Comparison of ENCODE assay signal across 35 cellular contexts in genomic region chr19:6570754-6571153, GRCh38. TPM values are rescaled to one million over a fixed set of nuclear protein-coding genes. Genes with fewer than 3 reads are reported as not detected.
"Had no signal": no experiment of that assay in that cellular context is flagged by ENCODE, and none has a peak within 500 bp of the region (broad histone marks: within the 10 kb centered on the region; RNA-seq: fewer than 3 reads in every experiment).

No MANE protein-coding gene starts in this region.

- ATAC-seq: activated naive CD4-positive, alpha-beta T cell treated with anti-CD3 and anti-CD28 coated beads, Interleukin-2, amount 50 U/mL, for 72 hours; activated naive CD8-positive, alpha-beta T cell treated with anti-CD3 and anti-CD28 coated beads, Interleukin-2, amount 50 U/mL, for 24 hours; activated T-cell treated with anti-CD3 and anti-CD28 coated beads, Interleukin-2, amount 50 U/mL, for 4 hours; activated T-cell treated with anti-CD3 and anti-CD28 coated beads, Interleukin-2, amount 50 U/mL, for 72 hours; activated T-helper 17 cell treated with anti-CD3 and anti-CD28 coated beads, Interleukin-2, amount 50 U/mL, for 72 hours; body of pancreas had no signal

- H3K9me3 ChIP-seq: adrenal gland, ascending aorta had no signal

- H3K27ac ChIP-seq: adrenal gland, ascending aorta, body of pancreas, brain microvascular endothelial cell, breast epithelium, cardiac muscle cell had no signal

- H3K36me3 ChIP-seq: adrenal gland, ascending aorta, brain microvascular endothelial cell, breast epithelium, cardiac muscle cell had no signal

- H3K27me3 ChIP-seq: ascending aorta, body of pancreas, brain microvascular endothelial cell, cardiac muscle cell had no signal

- H3K4me1 ChIP-seq: adrenal gland, ascending aorta, body of pancreas, breast epithelium had no signal

- DNase-seq: activated effector memory CD4-positive, alpha-beta T cell treated with anti-CD3 and anti-CD28 coated beads, Interleukin-2, amount 50 U/mL, for 16 hours; activated effector memory CD4-positive, alpha-beta T cell treated with Interleukin-2 at 50 U/mL for 16 hours; activated gamma-delta T cell; activated gamma-delta T cell treated with Interleukin-2 at 50 U/mL for 16 hours; activated naive CD4-positive, alpha-beta T cell; activated naive CD4-positive, alpha-beta T cell treated with anti-CD3 and anti-CD28 coated beads for 36 hours; activated naive CD4-positive, alpha-beta T cell treated with anti-CD3 and anti-CD28 coated beads, Interleukin-2, amount 10 ng/mL, durations not matched to agents 7 days and 5 days; activated naive CD4-positive, alpha-beta T cell treated with anti-CD3 and anti-CD28 coated beads, Interleukin-2, amount 50 U/mL, for 16 hours; activated naive CD4-positive, alpha-beta T cell treated with Interleukin-2 at 50 U/mL for 16 hours; activated naive CD8-positive, alpha-beta T cell treated with anti-CD3 and anti-CD28 coated beads for 36 hours; activated naive CD8-positive, alpha-beta T cell treated with anti-CD3 and anti-CD28 coated beads, Interleukin-2, amount 10 ng/mL, durations not matched to agents 7 days and 5 days; activated naive CD8-positive, alpha-beta T cell treated with anti-CD3 and anti-CD28 coated beads, Interleukin-2, amount 50 U/mL, for 24 hours; activated T-cell treated with anti-CD3 and anti-CD28 coated beads, Interleukin-2, amount 50 U/mL, for 24 hours; activated T-cell treated with anti-CD3 and anti-CD28 coated beads, Interleukin-2, amount 50 U/mL, for 4 hours; activated T-cell treated with anti-CD3 and anti-CD28 coated beads, Interleukin-2, amount 50 U/mL, for 48 hours; activated T-cell treated with anti-CD3 and anti-CD28 coated beads, Interleukin-2, amount 50 U/mL, for 72 hours; adrenal gland; amniotic stem cell; amygdala; anterior cingulate cortex; aorta; body of pancreas; brain microvascular endothelial cell; caudate nucleus; central memory CD4-positive, alpha-beta T cell; cerebellar nuclear complex had no signal

- H3K4me3 ChIP-seq: adrenal gland, ascending aorta, body of pancreas, breast epithelium, cardiac muscle cell had no signal

- FAIRE-seq: astrocyte, bronchial epithelial cell had no signal

RNA-seq across cellular contexts. Expression of gene CD70, which starts 20.2 kb away (rescaled TPM):
- total RNA-seq: ascending aorta, body of pancreas, breast epithelium, bronchial epithelial cell, cardiac muscle cell, cardiac septum, cerebellum had no signal
- polyA plus RNA-seq: aorta, cardiac muscle cell had no signal

RNA-seq across cellular contexts. Expression of gene TNFSF9, which starts 39.9 kb away (rescaled TPM):
- total RNA-seq: ascending aorta, cardiac septum had no signal
- polyA plus RNA-seq: aorta had no signal
